10 cellular contexts compared by ENCODE assay signal in the genomic region with DNA sequence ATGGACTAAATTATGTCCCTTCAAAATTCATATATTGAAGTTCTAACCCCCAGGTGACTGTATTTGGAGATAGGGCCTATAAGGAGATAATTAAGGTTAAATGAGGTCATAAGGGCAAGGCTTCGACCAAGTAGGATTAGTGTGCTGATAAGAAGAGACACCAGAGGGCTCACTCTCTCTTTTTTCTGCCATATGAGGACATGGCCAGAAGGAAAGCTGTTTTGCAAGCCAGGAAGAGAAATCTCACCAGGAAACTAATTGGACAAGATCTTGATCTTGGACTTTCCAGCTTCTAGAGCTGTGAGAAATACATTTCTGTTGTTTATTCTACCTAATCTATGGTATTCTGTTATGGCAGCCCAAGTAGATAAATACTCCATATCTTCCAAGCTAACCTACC.
DNase-seq lines count a peak whose midpoint lies in the region; ATAC-seq and TF ChIP-seq lines count a peak whose summit lies in the region.
"Had no signal": no experiment of that assay in that cellular context is flagged by ENCODE, and none has a peak within 500 bp of the region (broad histone marks: within the 10 kb centered on the region; RNA-seq: fewer than 3 reads in every experiment).

No MANE protein-coding gene starts in this region.

- TF ChIP-seq CTCF in left lung (IDR thresholded peaks at IDR 0.05) (no peak), mesothelial cell of epicardium (IDR thresholded peaks at IDR 0.05; ENCODE audit: unreplicated experiment) (no peak)

- DNase-seq in DMS53 treated with DMSO at 0.1 percent for 48 hours (lab: John Stamatoyannopoulos, UW; ENCODE audit: unreplicated experiment) (peak; percentile 28), KBM-7 (peak; percentile 20), left lung (no peak), mesothelial cell of epicardium (ENCODE audit: low spot score in 2 of 2, unreplicated experiment in 2 of 2) (no peak)
- DNase-seq: stimulated activated naive CD4-positive, alpha-beta T cell treated with Interleukin-2 at 50 U/mL for 16 hours had no signal

- H3K36me3 Mint-ChIP-seq in mesothelial cell of epicardium: peaks cover 2% of the 10 kb centered on the region

- no peaks in the 10 kb centered on the region for H3K27me3 ChIP-seq in left lung

- H3K4me3 ChIP-seq in left lung: no peak overlapping the region
- H3K4me3 ChIP-seq: lung had no signal

- intact Hi-C loops in left lung (cut with DNase I): no loop called here

- H3K27me3 Mint-ChIP-seq in mesothelial cell of epicardium (ENCODE audit: low read depth): no peaks in the 10 kb centered on the region

- peaks cover 21% of the 10 kb centered on the region for H3K9me3 Mint-ChIP-seq in mesothelial cell of epicardium

- no peaks in the 10 kb centered on the region for H3K36me3 ChIP-seq in left lung

- H3K4me3 Mint-ChIP-seq in mesothelial cell of epicardium: no peak overlapping the region

- ATAC-seq in SK-N-SH treated with all-trans-retinoic acid at 6 μM for 48 hours: peak; percentile 80
- ATAC-seq in left lung: peak; percentile 49
- ATAC-seq in HG03520 (IDR thresholded peaks at IDR 0.05; ENCODE audit: unreplicated experiment): no peak
- no peak for ATAC-seq in GM21619 (IDR thresholded peaks at IDR 0.05; ENCODE audit: unreplicated experiment)
- no peak for ATAC-seq in HG03457 (IDR thresholded peaks at IDR 0.05; ENCODE audit: unreplicated experiment)

- in situ Hi-C loops in KBM-7 (cut with MboI; ENCODE audit: low pct_unique_long_range_greater_than_20kb, low sequenced_read_pairs): no loop called here

- H3K4me1 Mint-ChIP-seq in mesothelial cell of epicardium: no peaks in the 10 kb centered on the region

- H3K9me3 ChIP-seq in left lung: peaks cover 0 to 6% of the 10 kb centered on the region in 2 donors

- H3K27ac Mint-ChIP-seq in mesothelial cell of epicardium: no peak overlapping the region

- no peaks in the 10 kb centered on the region for H3K4me1 ChIP-seq in left lung

- no peak overlapping the region for H3K27ac ChIP-seq in left lung

TF ChIP-seq in SK-N-SH treated with all-trans-retinoic acid at 6 μM for 48 hours, 23 proteins besides CTCF, POLR2A, EP300 and RAD21:
- TF ChIP-seq PPARA (CRISPR knock-in tag; IDR thresholded peaks at IDR 0.05; ENCODE audit: borderline replicate concordance) (no peak), ESRRG (CRISPR knock-in tag; IDR thresholded peaks at IDR 0.05) (no peak), OSR1 (CRISPR knock-in tag; IDR thresholded peaks at IDR 0.05) (no peak), ISL1 (CRISPR knock-in tag; IDR thresholded peaks at IDR 0.05) (no peak), ZC3H10 (CRISPR knock-in tag; IDR thresholded peaks at IDR 0.05) (no peak), BACH2 (CRISPR knock-in tag; IDR thresholded peaks at IDR 0.05; ENCODE audit: borderline replicate concordance) (no peak), ZNF8 (CRISPR knock-in tag; IDR thresholded peaks at IDR 0.05) (no peak), ZFP3 (CRISPR knock-in tag; IDR thresholded peaks at IDR 0.05) (no peak), ARNTL (CRISPR knock-in tag; IDR thresholded peaks at IDR 0.05; ENCODE audit: borderline replicate concordance, low read depth) (no peak)
- TF ChIP-seq, protein P1, sequence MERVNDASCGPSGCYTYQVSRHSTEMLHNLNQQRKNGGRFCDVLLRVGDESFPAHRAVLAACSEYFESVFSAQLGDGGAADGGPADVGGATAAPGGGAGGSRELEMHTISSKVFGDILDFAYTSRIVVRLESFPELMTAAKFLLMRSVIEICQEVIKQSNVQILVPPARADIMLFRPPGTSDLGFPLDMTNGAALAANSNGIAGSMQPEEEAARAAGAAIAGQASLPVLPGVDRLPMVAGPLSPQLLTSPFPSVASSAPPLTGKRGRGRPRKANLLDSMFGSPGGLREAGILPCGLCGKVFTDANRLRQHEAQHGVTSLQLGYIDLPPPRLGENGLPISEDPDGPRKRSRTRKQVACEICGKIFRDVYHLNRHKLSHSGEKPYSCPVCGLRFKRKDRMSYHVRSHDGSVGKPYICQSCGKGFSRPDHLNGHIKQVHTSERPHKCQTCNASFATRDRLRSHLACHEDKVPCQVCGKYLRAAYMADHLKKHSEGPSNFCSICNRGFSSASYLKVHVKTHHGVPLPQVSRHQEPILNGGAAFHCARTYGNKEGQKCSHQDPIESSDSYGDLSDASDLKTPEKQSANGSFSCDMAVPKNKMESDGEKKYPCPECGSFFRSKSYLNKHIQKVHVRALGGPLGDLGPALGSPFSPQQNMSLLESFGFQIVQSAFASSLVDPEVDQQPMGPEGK (CRISPR knock-in tag; IDR thresholded peaks at IDR 0.05; ENCODE audit: borderline replicate concordance): no peak
- TF ChIP-seq, protein P2, sequence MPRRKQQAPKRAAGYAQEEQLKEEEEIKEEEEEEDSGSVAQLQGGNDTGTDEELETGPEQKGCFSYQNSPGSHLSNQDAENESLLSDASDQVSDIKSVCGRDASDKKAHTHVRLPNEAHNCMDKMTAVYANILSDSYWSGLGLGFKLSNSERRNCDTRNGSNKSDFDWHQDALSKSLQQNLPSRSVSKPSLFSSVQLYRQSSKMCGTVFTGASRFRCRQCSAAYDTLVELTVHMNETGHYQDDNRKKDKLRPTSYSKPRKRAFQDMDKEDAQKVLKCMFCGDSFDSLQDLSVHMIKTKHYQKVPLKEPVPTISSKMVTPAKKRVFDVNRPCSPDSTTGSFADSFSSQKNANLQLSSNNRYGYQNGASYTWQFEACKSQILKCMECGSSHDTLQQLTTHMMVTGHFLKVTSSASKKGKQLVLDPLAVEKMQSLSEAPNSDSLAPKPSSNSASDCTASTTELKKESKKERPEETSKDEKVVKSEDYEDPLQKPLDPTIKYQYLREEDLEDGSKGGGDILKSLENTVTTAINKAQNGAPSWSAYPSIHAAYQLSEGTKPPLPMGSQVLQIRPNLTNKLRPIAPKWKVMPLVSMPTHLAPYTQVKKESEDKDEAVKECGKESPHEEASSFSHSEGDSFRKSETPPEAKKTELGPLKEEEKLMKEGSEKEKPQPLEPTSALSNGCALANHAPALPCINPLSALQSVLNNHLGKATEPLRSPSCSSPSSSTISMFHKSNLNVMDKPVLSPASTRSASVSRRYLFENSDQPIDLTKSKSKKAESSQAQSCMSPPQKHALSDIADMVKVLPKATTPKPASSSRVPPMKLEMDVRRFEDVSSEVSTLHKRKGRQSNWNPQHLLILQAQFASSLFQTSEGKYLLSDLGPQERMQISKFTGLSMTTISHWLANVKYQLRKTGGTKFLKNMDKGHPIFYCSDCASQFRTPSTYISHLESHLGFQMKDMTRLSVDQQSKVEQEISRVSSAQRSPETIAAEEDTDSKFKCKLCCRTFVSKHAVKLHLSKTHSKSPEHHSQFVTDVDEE (CRISPR knock-in tag; IDR thresholded peaks at IDR 0.05): no peak
- TF ChIP-seq, protein P3, sequence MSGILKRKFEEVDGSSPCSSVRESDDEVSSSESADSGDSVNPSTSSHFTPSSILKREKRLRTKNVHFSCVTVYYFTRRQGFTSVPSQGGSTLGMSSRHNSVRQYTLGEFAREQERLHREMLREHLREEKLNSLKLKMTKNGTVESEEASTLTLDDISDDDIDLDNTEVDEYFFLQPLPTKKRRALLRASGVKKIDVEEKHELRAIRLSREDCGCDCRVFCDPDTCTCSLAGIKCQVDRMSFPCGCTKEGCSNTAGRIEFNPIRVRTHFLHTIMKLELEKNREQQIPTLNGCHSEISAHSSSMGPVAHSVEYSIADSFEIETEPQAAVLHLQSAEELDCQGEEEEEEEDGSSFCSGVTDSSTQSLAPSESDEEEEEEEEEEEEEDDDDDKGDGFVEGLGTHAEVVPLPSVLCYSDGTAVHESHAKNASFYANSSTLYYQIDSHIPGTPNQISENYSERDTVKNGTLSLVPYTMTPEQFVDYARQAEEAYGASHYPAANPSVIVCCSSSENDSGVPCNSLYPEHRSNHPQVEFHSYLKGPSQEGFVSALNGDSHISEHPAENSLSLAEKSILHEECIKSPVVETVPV (CRISPR knock-in tag; IDR thresholded peaks at IDR 0.05): no peak
- TF ChIP-seq, protein P4, sequence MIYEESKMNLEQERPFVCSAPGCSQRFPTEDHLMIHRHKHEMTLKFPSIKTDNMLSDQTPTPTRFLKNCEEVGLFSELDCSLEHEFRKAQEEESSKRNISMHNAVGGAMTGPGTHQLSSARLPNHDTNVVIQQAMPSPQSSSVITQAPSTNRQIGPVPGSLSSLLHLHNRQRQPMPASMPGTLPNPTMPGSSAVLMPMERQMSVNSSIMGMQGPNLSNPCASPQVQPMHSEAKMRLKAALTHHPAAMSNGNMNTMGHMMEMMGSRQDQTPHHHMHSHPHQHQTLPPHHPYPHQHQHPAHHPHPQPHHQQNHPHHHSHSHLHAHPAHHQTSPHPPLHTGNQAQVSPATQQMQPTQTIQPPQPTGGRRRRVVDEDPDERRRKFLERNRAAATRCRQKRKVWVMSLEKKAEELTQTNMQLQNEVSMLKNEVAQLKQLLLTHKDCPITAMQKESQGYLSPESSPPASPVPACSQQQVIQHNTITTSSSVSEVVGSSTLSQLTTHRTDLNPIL (CRISPR knock-in tag; IDR thresholded peaks at IDR 0.05; ENCODE audit: low read depth): no peak

Comparison
In these comparisons a context has a peak if more than half of its experiments do, and no peak if none do; other contexts are left out.
1. DNase-seq: peak in DMS53 treated with DMSO at 0.1 percent for 48 hours (single experiment) and KBM-7 (single experiment); none in left lung (0 of 2) and mesothelial cell of epicardium (0 of 2).
2. ATAC-seq: peak in SK-N-SH treated with all-trans-retinoic acid at 6 μM for 48 hours (single experiment) and left lung (single experiment); none in HG03520 (single experiment), GM21619 (single experiment) and HG03457 (single experiment).